In the genomic region with DNA sequence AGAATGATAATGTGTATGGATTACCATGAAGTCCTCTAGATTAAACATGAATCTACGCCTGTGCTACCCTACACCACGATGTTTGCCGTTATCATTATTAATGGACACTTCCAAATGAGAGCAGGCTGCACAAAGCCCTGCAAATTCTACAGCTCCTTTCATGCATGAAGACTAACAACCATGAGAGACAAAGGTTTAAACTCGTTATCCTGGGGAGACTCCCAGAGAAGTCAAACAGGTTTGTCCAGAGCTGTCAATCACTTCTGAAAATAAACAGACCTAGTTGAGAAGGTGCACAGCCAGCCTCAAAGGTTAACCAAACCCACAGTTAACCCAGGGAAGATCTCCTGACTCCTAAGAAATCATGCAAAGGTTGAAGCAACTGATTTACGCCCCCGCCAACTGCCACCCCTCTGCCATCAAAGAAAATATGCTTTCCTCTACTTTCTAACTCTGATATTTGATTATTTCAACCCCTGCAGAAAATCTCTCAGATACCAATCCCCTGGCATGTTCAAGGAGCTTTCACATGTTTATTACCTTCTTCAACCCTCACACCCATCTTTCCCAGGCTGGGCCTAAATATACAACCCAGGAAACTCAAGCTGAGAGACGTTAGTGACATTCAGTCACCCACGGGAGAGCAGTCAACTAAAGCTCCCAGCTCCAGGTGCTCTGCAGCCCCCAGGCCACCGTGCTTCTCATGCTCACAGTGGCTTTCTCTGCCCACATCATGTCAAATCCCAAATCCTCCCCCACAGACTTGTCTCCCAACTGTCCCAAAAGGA, we compare ENCODE assay signal across 1 cellular context.
A peak's percentile ranks its signal among the peaks of the same experiment; 100 is the strongest.
TF ChIP-seq lines count a peak whose summit lies in the region.

No MANE protein-coding gene starts in this region.

TF ChIP-seq in GM12878, 131 proteins besides CTCF, POLR2A, EP300 and RAD21:
- TF ChIP-seq SMARCA5 (IDR thresholded peaks at IDR 0.05) (no peak), ZNF207 (IDR thresholded peaks at IDR 0.05; ENCODE audit: borderline replicate concordance) (no peak), CREM (IDR thresholded peaks at IDR 0.05; ENCODE audit: low read depth) (no peak), YY1 (IDR thresholded peaks at IDR 0.05; ENCODE audit: low read depth, low read length) (no peak), KLF5 (IDR thresholded peaks at IDR 0.05; ENCODE audit: partially characterized antibody) (no peak), TCF7 (IDR thresholded peaks at IDR 0.05; ENCODE audit: borderline replicate concordance) (no peak)
- TF ChIP-seq, protein P1, sequence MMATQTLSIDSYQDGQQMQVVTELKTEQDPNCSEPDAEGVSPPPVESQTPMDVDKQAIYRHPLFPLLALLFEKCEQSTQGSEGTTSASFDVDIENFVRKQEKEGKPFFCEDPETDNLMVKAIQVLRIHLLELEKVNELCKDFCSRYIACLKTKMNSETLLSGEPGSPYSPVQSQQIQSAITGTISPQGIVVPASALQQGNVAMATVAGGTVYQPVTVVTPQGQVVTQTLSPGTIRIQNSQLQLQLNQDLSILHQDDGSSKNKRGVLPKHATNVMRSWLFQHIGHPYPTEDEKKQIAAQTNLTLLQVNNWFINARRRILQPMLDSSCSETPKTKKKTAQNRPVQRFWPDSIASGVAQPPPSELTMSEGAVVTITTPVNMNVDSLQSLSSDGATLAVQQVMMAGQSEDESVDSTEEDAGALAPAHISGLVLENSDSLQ (IDR thresholded peaks at IDR 0.05) = 0 out of 2 replicates have a peak, but pooled peaks have one; percentile 44
TF ChIP-seq in GM12878: peak in this region for 1.
